8 cellular contexts compared by ENCODE assay signal in genomic region chr7:42831051-42831952, GRCh38.
DNase-seq lines count a peak whose midpoint lies in the region; ATAC-seq, FAIRE-seq and TF ChIP-seq lines count a peak whose summit lies in the region.

No MANE protein-coding gene starts in this region.

- no peak overlapping the region for H3K4me2 ChIP-seq in HCT116 (ENCODE audit: low read length)
- H3K4me2 ChIP-seq in astrocyte (ENCODE audit: low read length), result peak overlapping the region; percentile 44

- H3K36me3 ChIP-seq in HCT116 (ENCODE audit: control insufficient read depth in 1 of 2, insufficient read depth in 2 of 2, low read length in 2 of 2) (no peaks in the 10 kb centered on the region), astrocyte (ENCODE audit: insufficient read depth, low read length) (no peaks in the 10 kb centered on the region), stomach smooth muscle (ENCODE audit: control insufficient read depth in 2 of 2, insufficient read depth in 2 of 2, low read length in 2 of 2) (no peaks in the 10 kb centered on the region)

- H4K20me1 ChIP-seq in HCT116 (ENCODE audit: insufficient read depth) (no peaks in the 10 kb centered on the region), astrocyte (ENCODE audit: insufficient read depth, low read length) (no peaks in the 10 kb centered on the region)

- no peaks in the 10 kb centered on the region for H3K9me3 Mint-ChIP-seq in astrocyte (ENCODE audit: unreplicated experiment)
- no peaks in the 10 kb centered on the region for H3K9me3 Mint-ChIP-seq in activated T-cell treated with anti-CD3 and anti-CD28 coated beads, Interleukin-2, amount 50 U/mL, for 4 hours

- FAIRE-seq in astrocyte (lab: Jason Lieb, UNC), result no peak

- DNase-seq in HCT116 (ENCODE audit: low read depth, low spot score) (peak; percentile 7), astrocyte (ENCODE audit: low read depth) (peak; percentile 61), iPS-NIHi11 (ENCODE audit: low spot score) (peak; percentile 34), OCI-M2 (lab: John Stamatoyannopoulos, UW; ENCODE audit: unreplicated experiment) (no peak)
- DNase-seq in activated T-cell treated with anti-CD3 and anti-CD28 coated beads, Interleukin-2, amount 50 U/mL, for 4 hours, result no peak

- CTCF ChIA-PET in HCT116 (lab: Charles Lee), result interaction anchor here (1.0 to 2.9 kb wide), 2 partner anchors 45 to 890 kb away, joined by 3 to 13 read pairs; no protein-coding TSS in a partner anchor

- TF ChIP-seq CTCF in 22Rv1 (IDR thresholded peaks at IDR 0.05), result peak; percentile 73
- peak; percentile 33 to 47 (median 46); a peak in 5 of 6 replicates for TF ChIP-seq CTCF in HCT116 (IDR thresholded peaks at IDR 0.05 in 2 of 3, conservative IDR thresholded peaks at IDR 0.05 in 1 of 3; ENCODE audit: borderline replicate concordance in 1 of 3, insufficient read depth in 1 of 3, low read depth in 2 of 3, low read length in 2 of 3)
- peak; percentile 52 for TF ChIP-seq CTCF in astrocyte (IDR thresholded peaks at IDR 0.05; ENCODE audit: insufficient read depth, low read depth, low read length)

- H2AFZ ChIP-seq in HCT116 (ENCODE audit: low read depth, low read length, poor library complexity, severe bottlenecking) (no peak overlapping the region), astrocyte (ENCODE audit: low read depth, low read length) (no peak overlapping the region)

- H3K4me3 ChIP-seq in HCT116 (replicated peaks in 1 of 2; ENCODE audit: low read depth in 1 of 2, low read length in 2 of 2), result no peak overlapping the region
- H3K4me3 ChIP-seq in astrocyte (ENCODE audit: insufficient read depth, low read depth, low read length), result no peak overlapping the region
- peak overlapping the region; percentile 5 to 55 for H3K4me3 ChIP-seq in stomach smooth muscle (ENCODE audit: low read length in 2 of 2)

- no peak for TF ChIP-seq POLR2A in HCT116 (IDR thresholded peaks at IDR 0.05; ENCODE audit: borderline replicate concordance, extremely low read depth, insufficient read depth, insufficient read length)

- intact Hi-C loops in HCT116 (cut with micrococcal nuclease), result loop anchor here (10.0 kb wide), 1 partner anchor 817 kb away; no protein-coding TSS in a partner anchor

- RAD21 ChIA-PET in HCT116 (lab: Charles Lee; ENCODE audit: low non-redundant PET in 1 of 2, low total read pairs in 2 of 2, uncharacterized antibody in 2 of 2, unreplicated experiment in 2 of 2), result no interaction called here

- TF ChIP-seq RAD21 in HCT116 (IDR thresholded peaks at IDR 0.05; ENCODE audit: low read depth), result peak; percentile 61

- no peak overlapping the region for H3K4me3 Mint-ChIP-seq in astrocyte (ENCODE audit: unreplicated experiment)
- no peak overlapping the region for H3K4me3 Mint-ChIP-seq in activated T-cell treated with anti-CD3 and anti-CD28 coated beads, Interleukin-2, amount 50 U/mL, for 4 hours

- H3K4me1 Mint-ChIP-seq in astrocyte (ENCODE audit: low read depth, unreplicated experiment), result peaks cover 5% of the 10 kb centered on the region
- no peaks in the 10 kb centered on the region for H3K4me1 Mint-ChIP-seq in activated T-cell treated with anti-CD3 and anti-CD28 coated beads, Interleukin-2, amount 50 U/mL, for 4 hours (ENCODE audit: low read depth)

- no peaks in the 10 kb centered on the region for H3K36me3 Mint-ChIP-seq in astrocyte (ENCODE audit: low read depth, unreplicated experiment)
- no peaks in the 10 kb centered on the region for H3K36me3 Mint-ChIP-seq in activated T-cell treated with anti-CD3 and anti-CD28 coated beads, Interleukin-2, amount 50 U/mL, for 4 hours (ENCODE audit: insufficient read depth)

- H3K4me1 ChIP-seq in HCT116 (ENCODE audit: control insufficient read depth in 1 of 2, insufficient read depth in 2 of 2, low read length in 2 of 2) (no peaks in the 10 kb centered on the region), astrocyte (ENCODE audit: insufficient read depth, low read length) (peaks cover 9% of the 10 kb centered on the region), stomach smooth muscle (ENCODE audit: control insufficient read depth, insufficient read depth, low read length) (peaks cover 17% of the 10 kb centered on the region)

- H3K9ac ChIP-seq in HCT116 (ENCODE audit: low read length) (no peak overlapping the region), astrocyte (ENCODE audit: low read length) (peak overlapping the region; percentile 39), stomach smooth muscle (ENCODE audit: low read length in 2 of 2) (no peak overlapping the region)

- H3K79me2 ChIP-seq in HCT116 (ENCODE audit: insufficient read depth, low read length) (no peaks in the 10 kb centered on the region), astrocyte (ENCODE audit: insufficient read depth, low read length) (no peaks in the 10 kb centered on the region)

- POLR2A ChIA-PET in HCT116 (lab: Charles Lee), result no interaction called here

- H3K27me3 Mint-ChIP-seq in astrocyte (ENCODE audit: low read depth, unreplicated experiment), result peaks cover 4% of the 10 kb centered on the region
- peaks cover 23% of the 10 kb centered on the region for H3K27me3 Mint-ChIP-seq in activated T-cell treated with anti-CD3 and anti-CD28 coated beads, Interleukin-2, amount 50 U/mL, for 4 hours (ENCODE audit: low read depth)

- H3K27ac Mint-ChIP-seq in astrocyte (ENCODE audit: unreplicated experiment), result no peak overlapping the region

- BruUV-seq in HCT116 (replicated peaks; lab: Mats Ljungman, UMichigan), result no TSS peak

- H3K9me2 ChIP-seq in HCT116 (ENCODE audit: insufficient read depth), result no peaks in the 10 kb centered on the region

- no peaks in the 10 kb centered on the region for H3K9me3 ChIP-seq in HCT116 (ENCODE audit: control insufficient read depth in 1 of 2, insufficient read depth in 1 of 2, low read depth in 1 of 2, low read length in 2 of 2)
- no peaks in the 10 kb centered on the region for H3K9me3 ChIP-seq in astrocyte (ENCODE audit: insufficient read depth, low read depth, low read length)
- no peaks in the 10 kb centered on the region for H3K9me3 ChIP-seq in stomach smooth muscle (ENCODE audit: control insufficient read depth in 2 of 2, low read length in 2 of 2)

- no peak overlapping the region for H3K27ac ChIP-seq in 22Rv1
- no peak overlapping the region for H3K27ac ChIP-seq in HCT116 (ENCODE audit: low read depth, low read length)
- no peak overlapping the region for H3K27ac ChIP-seq in astrocyte (ENCODE audit: low read depth, low read length)
- peak overlapping the region; percentile 13 for H3K27ac ChIP-seq in stomach smooth muscle (ENCODE audit: low read length)

- ATAC-seq in HCT116 (peak; percentile 82), GM18868 (IDR thresholded peaks at IDR 0.05; ENCODE audit: unreplicated experiment) (no peak)
- no peak for ATAC-seq in activated T-cell treated with anti-CD3 and anti-CD28 coated beads, Interleukin-2, amount 50 U/mL, for 4 hours

- H3K27me3 ChIP-seq in HCT116 (ENCODE audit: insufficient read depth, low read length) (peaks cover 53% of the 10 kb centered on the region), astrocyte (ENCODE audit: insufficient read depth, low read length) (no peaks in the 10 kb centered on the region), stomach smooth muscle (ENCODE audit: control insufficient read depth in 1 of 2, insufficient read depth in 2 of 2, low read length in 2 of 2) (no peaks in the 10 kb centered on the region)

TF ChIP-seq in HCT116, 20 proteins besides CTCF, POLR2A, EP300 and RAD21:
- TF ChIP-seq ATF3 (IDR thresholded peaks at IDR 0.05) (no peak), EZH2phosphoT487 (IDR thresholded peaks at IDR 0.05; ENCODE audit: borderline replicate concordance) (no peak), EZH2 (IDR thresholded peaks at IDR 0.05) (no peak), TCF7L2 (IDR thresholded peaks at IDR 0.05; ENCODE audit: borderline replicate concordance, extremely low read depth, insufficient read depth, insufficient read length) (no peak), JUND (IDR thresholded peaks at IDR 0.05) (no peak), CBX3 (IDR thresholded peaks at IDR 0.05; ENCODE audit: low read depth) (no peak)

Comparison
In these comparisons a context has a peak if more than half of its experiments do, and no peak if none do; other contexts are left out.
1. DNase-seq: peak in HCT116 (single experiment), astrocyte (single experiment) and iPS-NIHi11 (single experiment); none in OCI-M2 (single experiment) and activated T-cell treated with anti-CD3 and anti-CD28 coated beads, Interleukin-2, amount 50 U/mL, for 4 hours (single experiment).
2. H3K4me3 ChIP-seq: peak in stomach smooth muscle (2 of 2); none in HCT116 (0 of 2) and astrocyte (single experiment).
3. Peak in every context shown above with its lines, with median percentiles within 50 percentile points of each other: CTCF ChIP-seq.